ENCODE assay signal across 19 cellular contexts in the genomic region with DNA sequence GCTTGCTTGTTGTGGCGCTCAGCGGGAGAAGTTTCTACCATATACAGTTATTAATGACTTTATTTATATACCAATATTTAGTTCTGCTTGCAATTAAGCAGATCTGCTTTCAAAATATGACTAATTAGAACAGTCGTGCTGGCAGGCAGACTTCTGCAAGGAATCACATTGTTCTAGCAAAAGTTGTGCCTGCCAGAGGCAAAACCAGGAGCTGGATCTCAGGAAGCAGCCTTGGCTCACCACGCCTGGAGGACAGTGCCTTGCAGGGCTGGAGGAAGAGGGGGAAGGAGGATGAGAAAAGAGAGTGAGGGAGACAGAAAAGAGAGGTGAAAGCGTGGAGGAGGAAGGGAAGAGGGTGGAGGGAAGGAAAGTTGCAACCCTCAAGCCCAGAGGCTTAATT.
A peak's percentile ranks its signal among the peaks of the same experiment; 100 is the strongest.
DNase-seq lines count a peak whose midpoint lies in the region; ATAC-seq, FAIRE-seq and TF ChIP-seq lines count a peak whose summit lies in the region.
"Had no signal": no experiment of that assay in that cellular context is flagged by ENCODE, and none has a peak within 500 bp of the region (broad histone marks: within the 10 kb centered on the region; RNA-seq: fewer than 3 reads in every experiment).

No MANE protein-coding gene starts in this region.

- H2AK5ac ChIP-seq in H1 (ENCODE audit: low read depth, low read length), result 0 out of 2 replicates have a peak overlapping the region, but pooled peaks have one; percentile 14
- no peak overlapping the region for H2AK5ac ChIP-seq in neuronal stem cell (ENCODE audit: low read depth, low read length)

- H2BK5ac ChIP-seq in H1 (ENCODE audit: low read depth, low read length), result no peak overlapping the region
- H2BK5ac ChIP-seq in neuronal stem cell (ENCODE audit: low read length), result no peak overlapping the region

- H3K9ac ChIP-seq in BLaER1 (no peak overlapping the region), H1 (replicated peaks in 1 of 4; ENCODE audit: extremely low read depth in 1 of 4, low read depth in 3 of 4, low read length in 3 of 4) (no peak overlapping the region), neuronal stem cell (ENCODE audit: low read depth, low read length, poor library complexity) (peak overlapping the region; percentile 33)
- H3K9ac ChIP-seq: BLaER1 treated with 17β-estradiol and CSF1 and Interleukin-3, amounts not matched to agents 10 nM and 100 nM; GM23248 had no signal

- intact Hi-C loops in heart left ventricle (cut with DNase I), result loop anchor here in 2 of 10 donors (5.0 kb wide), 1 partner anchor 33 kb away; no protein-coding TSS in a partner anchor
- intact Hi-C loops in tibial artery (cut with DNase I; ENCODE audit: low total_unique reads), result no loop called here

- no peaks in the 10 kb centered on the region for H3K23me2 ChIP-seq in H1 (ENCODE audit: low read depth, low read length)

- H3K18ac ChIP-seq in H1 (ENCODE audit: extremely low read depth, low read length) (no peak overlapping the region), neuronal stem cell (ENCODE audit: low read length) (no peak overlapping the region)

- WGBS in H1 (ENCODE audit: extremely low coverage in 1 of 2, insufficient coverage in 1 of 2, insufficient read length in 1 of 2, insufficient replicate concordance in 2 of 2, low coverage in 1 of 2, low lambda C conversion rate in 2 of 2, missing lambda C conversion rate in 1 of 2), 2 experiments, result 86% methylated on average over 5 of the region's 5 CpGs; no CpG with 5 or more reads in 1 of the 2 experiments
- WGBS in neuronal stem cell (ENCODE audit: extremely low coverage in 2 of 2, insufficient read length in 2 of 2, insufficient replicate concordance in 1 of 2), 2 donors, result 100% methylated on average over 1 of the region's 5 CpGs; no CpG with 5 or more reads in 1 of the 2 donors
- 64 to 71% (median 70%) methylated on average over 5 of the region's 5 CpGs for WGBS in heart left ventricle, 4 donors

- H3K56ac ChIP-seq in H1 (replicated peaks; ENCODE audit: insufficient read length, low read depth, low read length), result no peak overlapping the region

- no peaks in the 10 kb centered on the region for H3K36me3 ChIP-seq in BLaER1
- H3K36me3 ChIP-seq in HEK293 (ENCODE audit: control insufficient read depth in 2 of 2, insufficient read depth in 1 of 2, low read length in 2 of 2), result no peaks in the 10 kb centered on the region
- no peaks in the 10 kb centered on the region for H3K36me3 ChIP-seq in H1 (ENCODE audit: control insufficient read depth in 2 of 4, insufficient read depth in 4 of 4, low read length in 3 of 4)
- H3K36me3 ChIP-seq in neuronal stem cell (replicated peaks in 1 of 2; ENCODE audit: control insufficient read depth in 2 of 2, insufficient read depth in 2 of 2, low read length in 2 of 2), result no peaks in the 10 kb centered on the region
- no peaks in the 10 kb centered on the region for H3K36me3 ChIP-seq in heart left ventricle
- no peaks in the 10 kb centered on the region for H3K36me3 ChIP-seq in tibial artery
- H3K36me3 ChIP-seq: BLaER1 treated with 17β-estradiol and CSF1 and Interleukin-3, amounts not matched to agents 10 nM and 100 nM had no signal

- TF ChIP-seq POLR2A in H1 (IDR thresholded peaks at IDR 0.05; ENCODE audit: control extremely low read depth in 1 of 2, low read depth in 2 of 2, low read length in 2 of 2) (no peak), heart left ventricle (IDR thresholded peaks at IDR 0.05) (no peak)

- H2BK12ac ChIP-seq in H1 (ENCODE audit: low read depth, low read length) (no peak overlapping the region), neuronal stem cell (ENCODE audit: low read length) (no peak overlapping the region)

- no peak for TF ChIP-seq EP300 in H1 (IDR thresholded peaks at IDR 0.05; ENCODE audit: borderline replicate concordance in 1 of 2, low read depth in 2 of 2, low read length in 2 of 2)

- H4K8ac ChIP-seq in H1 (ENCODE audit: extremely low read depth, insufficient read depth, low read length) (no peak overlapping the region), neuronal stem cell (ENCODE audit: low read depth, low read length) (no peak overlapping the region)

- no peak overlapping the region for H2BK20ac ChIP-seq in H1 (ENCODE audit: low read length)

- DNase-seq in H1 (ENCODE audit: low read depth in 1 of 2, low spot score in 2 of 2), result no peak
- DNase-seq in neuronal stem cell (ENCODE audit: low spot score), result no peak
- no peak for DNase-seq in heart left ventricle
- DNase-seq in HEK293T (ENCODE audit: extremely low spot score), result no peak
- no peak for DNase-seq in tibial artery
- DNase-seq in globus pallidus (ENCODE audit: low spot score), result no peak
- DNase-seq: Calu3; CD4-positive, alpha-beta memory T cell; COR-L47; DMS53; DMS79 treated with DMSO at 0.1 percent for 48 hours; GM23248; H9 had no signal

- no peaks in the 10 kb centered on the region for H3K27me3 ChIP-seq in BLaER1
- H3K27me3 ChIP-seq in H1 (replicated peaks in 1 of 4; ENCODE audit: control insufficient read depth in 3 of 4, extremely low read depth in 1 of 4, insufficient read depth in 3 of 4, low read length in 3 of 4), result no peaks in the 10 kb centered on the region
- no peaks in the 10 kb centered on the region for H3K27me3 ChIP-seq in neuronal stem cell (ENCODE audit: control insufficient read depth in 3 of 3, insufficient read depth in 3 of 3, low read depth in 1 of 3, low read length in 3 of 3)
- H3K27me3 ChIP-seq in heart left ventricle, result peaks cover 0 to 6% (median 0%) of the 10 kb centered on the region in 9 donors
- H3K27me3 ChIP-seq in tibial artery, result peaks cover 0 to 12% of the 10 kb centered on the region in 2 donors

- H3K14ac ChIP-seq in H1 (ENCODE audit: insufficient read length) (no peak overlapping the region), neuronal stem cell (ENCODE audit: low read length) (no peak overlapping the region)

- H3K23ac ChIP-seq in H1 (ENCODE audit: insufficient read length) (no peak overlapping the region), neuronal stem cell (ENCODE audit: low read depth, low read length, poor library complexity) (no peak overlapping the region)

- no peak overlapping the region for H3K27ac ChIP-seq in BLaER1
- no peak overlapping the region for H3K27ac ChIP-seq in HEK293 (ENCODE audit: extremely low read depth, low read depth, low read length)
- H3K27ac ChIP-seq in H1 (ENCODE audit: low read depth, low read length), result no peak overlapping the region
- H3K27ac ChIP-seq in neuronal stem cell (replicated peaks; ENCODE audit: low read length), result no peak overlapping the region
- H3K27ac ChIP-seq in heart left ventricle, result peak overlapping the region in 1 of 12 donors; percentile 35
- H3K27ac ChIP-seq in tibial artery, result no peak overlapping the region
- H3K27ac ChIP-seq: BLaER1 treated with 17β-estradiol and CSF1 and Interleukin-3, amounts not matched to agents 10 nM and 100 nM; GM23248 had no signal

- H3K4me3 ChIP-seq in BLaER1 (no peak overlapping the region), HEK293 (ENCODE audit: low read depth, low read length) (no peak overlapping the region), H1 (ENCODE audit: extremely low read depth in 1 of 4, insufficient read depth in 2 of 4, low read depth in 3 of 4, low read length in 4 of 4) (no peak overlapping the region), neuronal stem cell (ENCODE audit: low read length in 2 of 2) (no peak overlapping the region), heart left ventricle (no peak overlapping the region), tibial artery (no peak overlapping the region)
- H3K4me3 ChIP-seq: BLaER1 treated with 17β-estradiol and CSF1 and Interleukin-3, amounts not matched to agents 10 nM and 100 nM; GM23248 had no signal

- H3K9me3 ChIP-seq in BLaER1, result no peaks in the 10 kb centered on the region
- H3K9me3 ChIP-seq in HEK293 (ENCODE audit: control insufficient read depth, insufficient read depth, low read depth, low read length), result no peaks in the 10 kb centered on the region
- no peaks in the 10 kb centered on the region for H3K9me3 ChIP-seq in H1 (ENCODE audit: insufficient read depth in 2 of 2, low read depth in 1 of 2, low read length in 1 of 2)
- H3K9me3 ChIP-seq in neuronal stem cell (replicated peaks in 1 of 2; ENCODE audit: control insufficient read depth in 2 of 2, insufficient read depth in 1 of 2, low read depth in 1 of 2, low read length in 2 of 2), result no peaks in the 10 kb centered on the region
- no peaks in the 10 kb centered on the region for H3K9me3 ChIP-seq in heart left ventricle
- H3K9me3 ChIP-seq in tibial artery, result no peaks in the 10 kb centered on the region
- H3K9me3 ChIP-seq: BLaER1 treated with 17β-estradiol and CSF1 and Interleukin-3, amounts not matched to agents 10 nM and 100 nM had no signal

- H3K4me2 ChIP-seq in BLaER1 (peak overlapping the region; percentile 88; the same call in 1 of the 2 replicates), H1 (ENCODE audit: insufficient read depth in 1 of 2, low read depth in 2 of 2, low read length in 2 of 2) (no peak overlapping the region), neuronal stem cell (ENCODE audit: insufficient read depth, low read length, poor library complexity, severe bottlenecking) (no peak overlapping the region)

- H2BK15ac ChIP-seq in H1 (ENCODE audit: low read length) (no peak overlapping the region), neuronal stem cell (ENCODE audit: low read length) (no peak overlapping the region)

- H3K4ac ChIP-seq in H1 (replicated peaks; ENCODE audit: insufficient read length, low read depth, low read length) (no peak overlapping the region), neuronal stem cell (ENCODE audit: low read length) (no peak overlapping the region)

- CTCF ChIA-PET in HEK293 (lab: Yijun Ruan, JAX) (no interaction called here), H1 (lab: Charles Lee; ENCODE audit: partially characterized antibody) (interaction anchor here (0.9 to 2.7 kb wide), 4 partner anchors 12 to 87 kb away, joined by 3 to 19 read pairs (median 4); no protein-coding TSS in a partner anchor), HEK293T (lab: Yijun Ruan, JAX) (no interaction called here)

- H3K79me1 ChIP-seq in H1 (ENCODE audit: low read depth, low read length) (no peaks in the 10 kb centered on the region), neuronal stem cell (ENCODE audit: low read depth, low read length) (no peaks in the 10 kb centered on the region)

- no peak for ATAC-seq in heart left ventricle

- no peak for TF ChIP-seq RAD21 in H1 (IDR thresholded peaks at IDR 0.05 in 1 of 2, conservative IDR thresholded peaks at IDR 0.05 in 1 of 2; ENCODE audit: low read depth in 2 of 2, low read length in 2 of 2)

- H4K20me1 ChIP-seq in BLaER1 (no peaks in the 10 kb centered on the region), H1 (replicated peaks in 1 of 2; ENCODE audit: control insufficient read depth in 1 of 2, insufficient read depth in 2 of 2, low read length in 2 of 2) (no peaks in the 10 kb centered on the region)

- no peak overlapping the region for H4K5ac ChIP-seq in H1 (ENCODE audit: insufficient read length, low read depth, low read length)

- TF ChIP-seq CTCF in HEK293 (tag by site-specific recombination; IDR thresholded peaks at IDR 0.05), result no peak
- TF ChIP-seq CTCF in H1 (IDR thresholded peaks at IDR 0.05; ENCODE audit: control extremely low read depth in 1 of 3, insufficient read depth in 1 of 3, low read depth in 1 of 3, low read length in 3 of 3), result no peak
- TF ChIP-seq CTCF in heart left ventricle (IDR thresholded peaks at IDR 0.05), result no peak
- TF ChIP-seq CTCF in tibial artery (IDR thresholded peaks at IDR 0.05), result no peak

- H4K91ac ChIP-seq in H1 (replicated peaks; ENCODE audit: insufficient read length, low read length) (no peak overlapping the region), neuronal stem cell (ENCODE audit: low read depth, low read length, poor library complexity) (no peak overlapping the region)

- H2AFZ ChIP-seq in H1 (ENCODE audit: low read length) (no peak overlapping the region), neuronal stem cell (ENCODE audit: low read length) (no peak overlapping the region)
- H2AFZ ChIP-seq: GM23248 had no signal

- H3K79me2 ChIP-seq in H1 (ENCODE audit: control insufficient read depth in 1 of 2, insufficient read depth in 2 of 2, low read length in 2 of 2), result no peaks in the 10 kb centered on the region

- FAIRE-seq in H1 (lab: Jason Lieb, UNC), result no peak
- FAIRE-seq: G401.6, GM12892, GM19239 had no signal

- POLR2A ChIA-PET in HEK293 (lab: Yijun Ruan, JAX) (no interaction called here), H1 (lab: Charles Lee; ENCODE audit: partially characterized antibody) (no interaction called here), HEK293T (lab: Yijun Ruan, JAX) (no interaction called here)

- H3K4me1 ChIP-seq in BLaER1, result peaks cover 82% of the 10 kb centered on the region
- H3K4me1 ChIP-seq in HEK293 (ENCODE audit: control insufficient read depth, insufficient read depth, low read length), result no peaks in the 10 kb centered on the region
- H3K4me1 ChIP-seq in H1 (replicated peaks in 1 of 4; ENCODE audit: control insufficient read depth in 3 of 4, insufficient read depth in 4 of 4, low read length in 3 of 4), result no peaks in the 10 kb centered on the region; a peak in 1 of 7 replicates
- H3K4me1 ChIP-seq in neuronal stem cell (ENCODE audit: control insufficient read depth in 2 of 2, insufficient read depth in 1 of 2, low read depth in 1 of 2, low read length in 2 of 2), result peaks cover 2 to 3% of the 10 kb centered on the region in 2 donors
- H3K4me1 ChIP-seq in heart left ventricle, result peaks cover 0 to 47% (median 10%) of the 10 kb centered on the region in 12 donors
- H3K4me1 ChIP-seq in tibial artery, result peaks cover 0 to 4% (median 2%) of the 10 kb centered on the region in 4 donors

- H2BK120ac ChIP-seq in H1 (replicated peaks; ENCODE audit: low read depth, low read length), result no peak overlapping the region
- no peak overlapping the region for H2BK120ac ChIP-seq in neuronal stem cell (ENCODE audit: low read depth, low read length)
